In genomic region chr17:72338847-72339790, GRCh38 we compare ENCODE assay signal across 11 cellular contexts.
DNase-seq lines count a peak whose midpoint lies in the region; ATAC-seq and TF ChIP-seq lines count a peak whose summit lies in the region.
"Had no signal": no experiment of that assay in that cellular context is flagged by ENCODE, and none has a peak within 500 bp of the region (broad histone marks: within the 10 kb centered on the region; RNA-seq: fewer than 3 reads in every experiment).

No MANE protein-coding gene starts in this region.

- peaks cover 14% of the 10 kb centered on the region for H3K4me1 Mint-ChIP-seq in GM23338

- ATAC-seq in IMR-90 (ENCODE audit: low read depth) (peak; percentile 89), GM23338 (no peak), psoas muscle (no peak)
- ATAC-seq: effector memory CD8-positive, alpha-beta T cell had no signal

- CTCF ChIA-PET in IMR-90 (lab: Yijun Ruan, JAX) = interaction anchor here (0.6 to 1.0 kb wide), 5 partner anchors 11 to 1962 kb away, joined by 3 to 5 read pairs (median 4); no protein-coding TSS in a partner anchor

- no peak overlapping the region for H3K27ac Mint-ChIP-seq in GM23338
- H3K27ac Mint-ChIP-seq: CD4-positive, alpha-beta T cell; effector memory CD8-positive, alpha-beta T cell had no signal

- peak overlapping the region; percentile 91 for H2BK5ac ChIP-seq in IMR-90 (ENCODE audit: low read depth, low read length, poor library complexity, severe bottlenecking)

- H3K27ac ChIP-seq in ACC112 (ENCODE audit: low read depth, low read length) (peak overlapping the region; percentile 90), IMR-90 (ENCODE audit: insufficient read depth, low read length) (peak overlapping the region; percentile 86), caudate nucleus (ENCODE audit: low read depth, low read length) (peak overlapping the region; percentile 58), GM23338 (ENCODE audit: low read depth) (no peak overlapping the region), psoas muscle (no peak overlapping the region)

- H2AK5ac ChIP-seq in IMR-90 (ENCODE audit: low read depth, low read length) = peak overlapping the region; percentile 99

- TF ChIP-seq POLR2A in IMR-90 (IDR thresholded peaks at IDR 0.05; ENCODE audit: low read depth, low read length) = peak; percentile 53; the same call in 1 of the 2 replicates

- H3K4me3 ChIP-seq in ACC112 (ENCODE audit: low read depth, low read length) = peak overlapping the region; percentile 27; the same call in 1 of the 2 replicates
- H3K4me3 ChIP-seq in IMR-90 (ENCODE audit: insufficient read depth, low read depth, low read length) = no peak overlapping the region
- H3K4me3 ChIP-seq in GM23338 = no peak overlapping the region
- H3K4me3 ChIP-seq in psoas muscle = no peak overlapping the region

- WGBS in IMR-90 (ENCODE audit: extremely low coverage in 2 of 2, insufficient read length in 1 of 2), 2 experiments = 0% methylated on average over 1 of the region's 12 CpGs; no CpG with 5 or more reads in 1 of the 2 experiments
- WGBS in psoas muscle, 3 donors = 20 to 29% (median 23%) methylated on average over 12 of the region's 12 CpGs

- peaks cover 3% of the 10 kb centered on the region for H3K27me3 Mint-ChIP-seq in GM23338 (ENCODE audit: insufficient read depth, low read depth, poor library complexity)

- no peaks in the 10 kb centered on the region for H3K9me3 ChIP-seq in IMR-90 (ENCODE audit: control insufficient read depth, insufficient read depth, low read length)
- no peaks in the 10 kb centered on the region for H3K9me3 ChIP-seq in psoas muscle

- H3K14ac ChIP-seq in IMR-90 (replicated peaks; ENCODE audit: low read depth, low read length) = peak overlapping the region; percentile 96

- H2BK15ac ChIP-seq in IMR-90 (ENCODE audit: low read depth, low read length) = peak overlapping the region; percentile 96

- BruUV-seq in IMR-90 (replicated peaks; lab: Mats Ljungman, UMichigan) = no TSS peak

- dilution Hi-C loops in IMR-90 (cut with HindIII; ENCODE audit: low sequenced_read_pairs, unreplicated experiment) = no loop called here

- H3K23ac ChIP-seq in IMR-90 (ENCODE audit: low read depth, low read length) = peak overlapping the region; percentile 83; the same call in 1 of the 2 replicates

- no peak for TF ChIP-seq CTCF in IMR-90 (conservative IDR thresholded peaks at IDR 0.05; ENCODE audit: low read depth, low read length)
- TF ChIP-seq CTCF in GM23338 (conservative IDR thresholded peaks at IDR 0.05; ENCODE audit: low read depth in 2 of 2) = no peak
- TF ChIP-seq CTCF in psoas muscle (IDR thresholded peaks at IDR 0.05) = no peak

- TF ChIP-seq RAD21 in IMR-90 (IDR thresholded peaks at IDR 0.05; ENCODE audit: low read length) = peak; percentile 23; the same call in 1 of the 2 replicates

- no peak overlapping the region for H3K4me3 Mint-ChIP-seq in GM23338
- H3K4me3 Mint-ChIP-seq: CD4-positive, alpha-beta T cell; effector memory CD8-positive, alpha-beta T cell had no signal

- peak overlapping the region; percentile 93 for H4K91ac ChIP-seq in IMR-90 (ENCODE audit: insufficient read depth, low read depth, low read length)

- no peaks in the 10 kb centered on the region for H3K9me3 Mint-ChIP-seq in GM23338

- 0 out of 2 replicates have a peak, but pooled peaks cover 3% of the 10 kb centered on the region for H3K9me2 ChIP-seq in GM23338 (ENCODE audit: insufficient read depth)

- H3K4me2 ChIP-seq in IMR-90 (ENCODE audit: low read depth, low read length) = peak overlapping the region; percentile 54
- no peak overlapping the region for H3K4me2 ChIP-seq in GM23338

- H2AFZ ChIP-seq in ACC112 (ENCODE audit: low read length, unreplicated experiment) (peak overlapping the region; percentile 35), IMR-90 (replicated peaks; ENCODE audit: low read length, poor library complexity) (peak overlapping the region; percentile 80), GM23338 (no peak overlapping the region)

- H3K27me3 ChIP-seq in ACC112 (ENCODE audit: insufficient read depth, low read length) (no peaks in the 10 kb centered on the region), IMR-90 (ENCODE audit: control insufficient read depth, insufficient read depth, low read length) (no peaks in the 10 kb centered on the region), GM23338 (ENCODE audit: insufficient read depth) (no peaks in the 10 kb centered on the region), psoas muscle (ENCODE audit: insufficient read depth in 3 of 3, low read length in 2 of 3) (peaks cover 0 to 55% (median 4%) of the 10 kb centered on the region in 3 donors)

- POLR2A ChIA-PET in IMR-90 (lab: Charles Lee; ENCODE audit: unreplicated experiment) = interaction anchor here (0.7 kb wide), 1 partner anchor 70 kb away, joined by 3 read pairs; no protein-coding TSS in a partner anchor

- DNase-seq in IMR-90 (peak; percentile 97), caudate nucleus (lab: John Stamatoyannopoulos, UW) (no peak), left kidney (ENCODE audit: low read depth, low spot score) (peak; percentile 83), nucleus accumbens (lab: John Stamatoyannopoulos, UW) (no peak), posterior vena cava (ENCODE audit: low spot score) (no peak), GM23338 (ENCODE audit: low spot score) (no peak), psoas muscle (no peak)
- DNase-seq: CD4-positive, alpha-beta T cell; effector memory CD8-positive, alpha-beta T cell; stimulated activated CD4-positive, alpha-beta T cell treated with anti-CD3 and anti-CD28 coated beads, Interleukin-15, amount 100 ng/mL, for 24 hours had no signal

- H2BK120ac ChIP-seq in IMR-90 (ENCODE audit: low read depth, low read length) = peak overlapping the region; percentile 92

- H3K4me1 ChIP-seq in ACC112 (ENCODE audit: control insufficient read depth, insufficient read depth, low read length, unreplicated experiment) (peaks cover 16% of the 10 kb centered on the region), IMR-90 (ENCODE audit: control insufficient read depth, insufficient read depth, low read length) (peaks cover 23% of the 10 kb centered on the region), GM23338 (ENCODE audit: insufficient read depth) (no peaks in the 10 kb centered on the region), psoas muscle (no peaks in the 10 kb centered on the region)

- no peaks in the 10 kb centered on the region for H3K36me3 ChIP-seq in ACC112 (ENCODE audit: insufficient read depth, low read length)
- H3K36me3 ChIP-seq in IMR-90 (ENCODE audit: control insufficient read depth, insufficient read depth, low read length) = no peaks in the 10 kb centered on the region
- H3K36me3 ChIP-seq in GM23338 (ENCODE audit: insufficient read depth) = no peaks in the 10 kb centered on the region
- H3K36me3 ChIP-seq in psoas muscle (ENCODE audit: insufficient read depth in 1 of 2, low read depth in 1 of 2) = no peaks in the 10 kb centered on the region

- H3K36me3 Mint-ChIP-seq in GM23338 (ENCODE audit: low read depth) = no peaks in the 10 kb centered on the region

- H3F3A ChIP-seq in GM23338 (replicated peaks; ENCODE audit: low read depth) = no peaks in the 10 kb centered on the region

- no peaks in the 10 kb centered on the region for H3K79me1 ChIP-seq in IMR-90 (ENCODE audit: low read depth in 1 of 2, low read length in 2 of 2)

- peak overlapping the region; percentile 95 for H2BK20ac ChIP-seq in IMR-90 (ENCODE audit: low read depth, low read length)

- no peaks in the 10 kb centered on the region for H3K79me2 ChIP-seq in ACC112 (ENCODE audit: control insufficient read depth, insufficient read depth, low read length, unreplicated experiment)
- H3K79me2 ChIP-seq in GM23338 (replicated peaks; ENCODE audit: insufficient read depth) = no peaks in the 10 kb centered on the region

- H3K56ac ChIP-seq in IMR-90 (ENCODE audit: extremely low read depth, insufficient read depth, low read length) = peak overlapping the region; percentile 84

- peaks cover 26% of the 10 kb centered on the region for H3K9me1 ChIP-seq in IMR-90 (ENCODE audit: insufficient read depth, low read length)

- peak overlapping the region; percentile 87 for H3K18ac ChIP-seq in IMR-90 (ENCODE audit: low read depth, low read length)

- peak overlapping the region; percentile 26 for H2AK9ac ChIP-seq in IMR-90 (replicated peaks; ENCODE audit: low read depth, low read length, poor library complexity)

- H4K20me1 ChIP-seq in IMR-90 (ENCODE audit: insufficient read depth, low read length) (no peaks in the 10 kb centered on the region), GM23338 (replicated peaks; ENCODE audit: insufficient read depth) (no peaks in the 10 kb centered on the region)

- H3K4ac ChIP-seq in IMR-90 (ENCODE audit: low read depth, low read length) = peak overlapping the region; percentile 91

- H3K9ac ChIP-seq in IMR-90 (ENCODE audit: low read depth, low read length) = peak overlapping the region; percentile 37

- intact Hi-C loops in IMR-90 (cut with micrococcal nuclease) = loop anchor here (1.0 to 10.0 kb wide), 3 partner anchors 48 to 201 kb away; no protein-coding TSS in a partner anchor
- intact Hi-C loops in posterior vena cava (cut with DNase I) = loop anchor here in 1 of 2 donors (5.0 kb wide), 1 partner anchor 983 kb away; no protein-coding TSS in a partner anchor
- intact Hi-C loops in psoas muscle (cut with DNase I) = no loop called here

- H4K5ac ChIP-seq in IMR-90 (ENCODE audit: low read depth, low read length) = peak overlapping the region; percentile 81

- peak overlapping the region; percentile 78 to 96 for H4K8ac ChIP-seq in IMR-90 (ENCODE audit: low read depth in 2 of 2, low read length in 2 of 2)

- in situ Hi-C loops in IMR-90 (cut with MboI; ENCODE audit: low sequenced_read_pairs) = no loop called here

TF ChIP-seq in IMR-90, 13 proteins besides CTCF, POLR2A, EP300 and RAD21:
- no peak for TF ChIP-seq BHLHE40 (IDR thresholded peaks at IDR 0.05; ENCODE audit: low read depth, low read length)
- peak; percentile 69 for TF ChIP-seq CEBPB (IDR thresholded peaks at IDR 0.05; ENCODE audit: low read depth, low read length)
- TF ChIP-seq FOS (IDR thresholded peaks at IDR 0.05; ENCODE audit: low read depth, low read length) = peak; percentile 61; the same call in 1 of the 2 replicates
TF ChIP-seq in IMR-90: peak in this region for 2.

TF ChIP-seq in GM23338, 12 proteins besides CTCF, POLR2A, EP300 and RAD21 (continues in another document):
- TF ChIP-seq EZH2 (IDR thresholded peaks at IDR 0.05; ENCODE audit: low read depth, unreplicated experiment) = no peak
- no peak for TF ChIP-seq ETS1 (IDR thresholded peaks at IDR 0.05)
- TF ChIP-seq STAT1 (IDR thresholded peaks at IDR 0.05; ENCODE audit: unreplicated experiment) = no peak

Comparison
In these comparisons a context has a peak if more than half of its experiments do, and no peak if none do; other contexts are left out.
1. H3K27ac ChIP-seq: peak in ACC112 (single experiment), IMR-90 (single experiment) and caudate nucleus (single experiment); none in GM23338 (single experiment) and psoas muscle (single experiment).
2. DNase-seq: peak in IMR-90 (single experiment) and left kidney (single experiment); none in caudate nucleus (0 of 61), nucleus accumbens (0 of 56), posterior vena cava (single experiment), GM23338 (single experiment) and psoas muscle (0 of 2).